In genomic region chr2:174004900-174005605, GRCh38 we compare ENCODE assay signal across 10 cellular contexts. TPM values are rescaled to one million over a fixed set of nuclear protein-coding genes. Genes with fewer than 3 reads are reported as not detected.
A peak's percentile ranks its signal among the peaks of the same experiment; 100 is the strongest.
DNase-seq lines count a peak whose midpoint lies in the region; ATAC-seq and TF ChIP-seq lines count a peak whose summit lies in the region.
"Had no signal": no experiment of that assay in that cellular context is flagged by ENCODE, and none has a peak within 500 bp of the region (broad histone marks: within the 10 kb centered on the region; RNA-seq: fewer than 3 reads in every experiment).

No MANE protein-coding gene starts in this region.

- H3K9me3 ChIP-seq in body of pancreas (no peaks in the 10 kb centered on the region), osteoblast (ENCODE audit: low read depth, low read length) (no peaks in the 10 kb centered on the region)

- TF ChIP-seq POLR2A in body of pancreas (IDR thresholded peaks at IDR 0.05), result no peak

- H3K4me3 ChIP-seq in body of pancreas (no peak overlapping the region), osteoblast (ENCODE audit: insufficient read depth, low read length) (no peak overlapping the region)

- H3K36me3 ChIP-seq in body of pancreas (replicated peaks in 1 of 2; ENCODE audit: insufficient read depth in 1 of 2, low read depth in 2 of 2) (no peaks in the 10 kb centered on the region), osteoblast (ENCODE audit: insufficient read depth, low read length) (no peaks in the 10 kb centered on the region)

- no peak overlapping the region for H2AFZ ChIP-seq in osteoblast (ENCODE audit: low read length)

- 73 to 74% methylated on average over 4 of the region's 4 CpGs for WGBS in body of pancreas, 2 donors

- DNase-seq in body of pancreas (peak in 1 of 4 donors; percentile 24), osteoblast (ENCODE audit: insufficient read length, low spot score, missing footprints) (peak; percentile 80), GDM1 (lab: John Stamatoyannopoulos, UW) (no peak), substantia nigra (lab: John Stamatoyannopoulos, UW) (no peak), H4 (ENCODE audit: low spot score) (no peak)
- no peak for DNase-seq in stimulated activated naive CD4-positive, alpha-beta T cell treated with Interleukin-2 at 50 U/mL for 16 hours (lab: John Stamatoyannopoulos, UW)
- DNase-seq: activated naive CD4-positive, alpha-beta T cell; NCI-H526 treated with DMSO at 0.1 percent for 48 hours had no signal

- H3K27ac ChIP-seq in body of pancreas (peak overlapping the region; percentile 49 to 75 (median 60)), osteoblast (ENCODE audit: low read depth, low read length) (peak overlapping the region; percentile 49), substantia nigra (ENCODE audit: low read depth, low read length, poor library complexity, severe bottlenecking) (no peak overlapping the region)

- TF ChIP-seq CTCF in body of pancreas (IDR thresholded peaks at IDR 0.05), result no peak
- no peak for TF ChIP-seq CTCF in osteoblast (IDR thresholded peaks at IDR 0.05; ENCODE audit: extremely low read depth, low read depth, low read length)

- intact Hi-C loops in body of pancreas (cut with DNase I), result loop anchor here (10.0 kb wide), 1 partner anchor 120 kb away; no protein-coding TSS in a partner anchor

- H3K79me2 ChIP-seq in osteoblast (ENCODE audit: insufficient read depth, low read length), result no peaks in the 10 kb centered on the region

- no peaks in the 10 kb centered on the region for H4K20me1 ChIP-seq in osteoblast (ENCODE audit: insufficient read depth, low read length)

- H3K4me1 ChIP-seq in body of pancreas, result peaks cover 22% of the 10 kb centered on the region
- peaks cover 28% of the 10 kb centered on the region for H3K4me1 ChIP-seq in osteoblast (ENCODE audit: insufficient read depth, low read length)

- H3K4me2 ChIP-seq in osteoblast (ENCODE audit: insufficient read depth, low read length), result peak overlapping the region; percentile 49

- H3K27me3 ChIP-seq in body of pancreas, result no peaks in the 10 kb centered on the region
- H3K27me3 ChIP-seq in osteoblast (ENCODE audit: insufficient read depth, low read length), result no peaks in the 10 kb centered on the region

- ATAC-seq in GM18519 (IDR thresholded peaks at IDR 0.05; ENCODE audit: low FRiP score, unreplicated experiment), result peak; percentile 69
- peak; percentile 64 for ATAC-seq in HG02798 (IDR thresholded peaks at IDR 0.05; ENCODE audit: poor library complexity, unreplicated experiment)
- no peak for ATAC-seq in body of pancreas

RNA-seq across cellular contexts. Expression of gene SP3, which starts 39.9 kb away (rescaled TPM):
- total RNA-seq in body of pancreas (10 to 100 TPM; 41.0 to 42.8 TPM), osteoblast (113 and 122 TPM in 2 replicates)
- 48.8 and 53.7 TPM in 2 replicates for total RNA-seq in H4 (2014; rRNA removed; shearing (Covaris generic))
